In the genomic region with DNA sequence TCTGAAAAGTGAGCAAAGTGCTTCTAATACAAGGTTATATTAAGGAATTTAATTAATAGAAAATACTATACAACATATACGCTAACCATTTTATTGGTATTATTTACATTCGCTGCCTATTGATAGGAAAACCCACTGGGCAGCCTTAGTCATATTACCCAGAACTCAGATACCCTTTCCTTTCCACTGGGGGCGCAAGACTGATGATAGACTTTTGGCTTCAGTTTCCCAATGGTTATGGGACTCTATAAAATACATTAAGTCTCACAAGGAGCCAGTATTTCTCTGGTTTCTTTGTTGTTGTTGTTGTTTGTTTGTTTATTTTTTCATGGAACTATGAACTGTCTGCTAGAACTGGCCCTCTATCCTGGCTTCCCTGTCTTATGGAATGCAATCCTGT, we compare ENCODE assay signal across 23 cellular contexts.
DNase-seq lines count a peak whose midpoint lies in the region; ATAC-seq and TF ChIP-seq lines count a peak whose summit lies in the region.
"Had no signal": no experiment of that assay in that cellular context is flagged by ENCODE, and none has a peak within 500 bp of the region (broad histone marks: within the 10 kb centered on the region; RNA-seq: fewer than 3 reads in every experiment).

No MANE protein-coding gene starts in this region.

- H3K4me1 Mint-ChIP-seq in chondrocyte (ENCODE audit: low read depth), result no peaks in the 10 kb centered on the region
- no peaks in the 10 kb centered on the region for H3K4me1 Mint-ChIP-seq in activated CD8-positive, alpha-beta memory T cell treated with anti-CD3 and anti-CD28 coated beads, Interleukin-2, amount 10 ng/mL, durations not matched to agents 7 days and 5 days
- H3K4me1 Mint-ChIP-seq: activated naive CD8-positive, alpha-beta T cell treated with anti-CD3 and anti-CD28 coated beads, Interleukin-2, amount 50 U/mL, for 24 hours; CD4-positive, CD25-positive, alpha-beta regulatory T cell; stimulated activated effector memory CD8-positive, alpha-beta T cell treated with anti-CD3 and anti-CD28 coated beads, Interleukin-12 subunit alpha, Interleukin-12 subunit beta, amount 100 ng/mL, for 72 hours; T-helper 17 cell had no signal

- no peak overlapping the region for H3K4me3 ChIP-seq in NB4 (ENCODE audit: low read depth, low read length)
- H3K4me3 ChIP-seq: K562, prostate gland, suprapubic skin, uterus had no signal

- no peak for ATAC-seq in activated CD8-positive, alpha-beta memory T cell treated with anti-CD3 and anti-CD28 coated beads, Interleukin-2, amount 10 ng/mL, durations not matched to agents 7 days and 5 days
- ATAC-seq in HG03565 (IDR thresholded peaks at IDR 0.05; ENCODE audit: unreplicated experiment) (no peak), SK-N-SH treated with all-trans-retinoic acid at 6 μM for 48 hours (no peak)
- ATAC-seq: activated naive CD8-positive, alpha-beta T cell treated with anti-CD3 and anti-CD28 coated beads, Interleukin-2, amount 50 U/mL, for 24 hours; K562; stimulated activated effector memory CD8-positive, alpha-beta T cell treated with anti-CD3 and anti-CD28 coated beads, Interleukin-12 subunit alpha, Interleukin-12 subunit beta, amount 100 ng/mL, for 72 hours; T-helper 17 cell had no signal

- CTCF ChIA-PET in activated CD8-positive, alpha-beta memory T cell treated with anti-CD3 and anti-CD28 coated beads, Interleukin-2, amount 10 ng/mL, durations not matched to agents 7 days and 5 days (lab: Charles Lee), result no interaction called here

- peak; percentile 44 for TF ChIP-seq CTCF in C4-2B (conservative IDR thresholded peaks at IDR 0.05)
- peak; percentile 33; the same call in 1 of the 2 replicates for TF ChIP-seq CTCF in GM12874 (IDR thresholded peaks at IDR 0.05; ENCODE audit: insufficient read depth, low read depth, low read length)
- TF ChIP-seq CTCF in NB4 (IDR thresholded peaks at IDR 0.05; ENCODE audit: low read depth, low read length), result peak; percentile 47
- TF ChIP-seq CTCF in chondrocyte (IDR thresholded peaks at IDR 0.05), result peak; percentile 19

- H3K9me3 Mint-ChIP-seq in chondrocyte (ENCODE audit: low read depth), result no peaks in the 10 kb centered on the region
- no peaks in the 10 kb centered on the region for H3K9me3 Mint-ChIP-seq in activated CD8-positive, alpha-beta memory T cell treated with anti-CD3 and anti-CD28 coated beads, Interleukin-2, amount 10 ng/mL, durations not matched to agents 7 days and 5 days (ENCODE audit: low read depth)
- H3K9me3 Mint-ChIP-seq: activated CD4-positive, alpha-beta T cell treated with anti-CD3 and anti-CD28 coated beads, Interleukin-2, amount 10 ng/mL, durations not matched to agents 7 days and 5 days; activated naive CD8-positive, alpha-beta T cell treated with anti-CD3 and anti-CD28 coated beads, Interleukin-2, amount 50 U/mL, for 24 hours; neural crest cell; stimulated activated effector memory CD8-positive, alpha-beta T cell treated with anti-CD3 and anti-CD28 coated beads, Interleukin-12 subunit alpha, Interleukin-12 subunit beta, amount 100 ng/mL, for 72 hours had no signal

- no peak overlapping the region for H3K4me3 Mint-ChIP-seq in chondrocyte (ENCODE audit: unreplicated experiment)
- H3K4me3 Mint-ChIP-seq in activated CD8-positive, alpha-beta memory T cell treated with anti-CD3 and anti-CD28 coated beads, Interleukin-2, amount 10 ng/mL, durations not matched to agents 7 days and 5 days, result no peak overlapping the region
- H3K4me3 Mint-ChIP-seq: activated CD4-positive, alpha-beta T cell treated with anti-CD3 and anti-CD28 coated beads, Interleukin-2, amount 10 ng/mL, durations not matched to agents 7 days and 5 days; activated naive CD8-positive, alpha-beta T cell treated with anti-CD3 and anti-CD28 coated beads, Interleukin-2, amount 50 U/mL, for 24 hours; brain; CD4-positive, CD25-positive, alpha-beta regulatory T cell; neural crest cell; stimulated activated effector memory CD8-positive, alpha-beta T cell treated with anti-CD3 and anti-CD28 coated beads, Interleukin-12 subunit alpha, Interleukin-12 subunit beta, amount 100 ng/mL, for 72 hours; T-helper 17 cell had no signal

- H3K27me3 Mint-ChIP-seq in chondrocyte (ENCODE audit: low read depth), result peaks cover 12% of the 10 kb centered on the region
- H3K27me3 Mint-ChIP-seq in activated CD8-positive, alpha-beta memory T cell treated with anti-CD3 and anti-CD28 coated beads, Interleukin-2, amount 10 ng/mL, durations not matched to agents 7 days and 5 days, result no peaks in the 10 kb centered on the region
- H3K27me3 Mint-ChIP-seq: activated CD4-positive, alpha-beta T cell treated with anti-CD3 and anti-CD28 coated beads, Interleukin-2, amount 10 ng/mL, durations not matched to agents 7 days and 5 days; activated naive CD8-positive, alpha-beta T cell treated with anti-CD3 and anti-CD28 coated beads, Interleukin-2, amount 50 U/mL, for 24 hours; CD4-positive, CD25-positive, alpha-beta regulatory T cell; T-helper 17 cell had no signal

- no peak overlapping the region for H3K27ac ChIP-seq in C4-2B
- H3K27ac ChIP-seq: prostate gland, suprapubic skin, uterus had no signal

- no peak for TF ChIP-seq POLR2A in NB4 (IDR thresholded peaks at IDR 0.05; ENCODE audit: extremely low read depth, insufficient read length)

- no peaks in the 10 kb centered on the region for H3K36me3 Mint-ChIP-seq in chondrocyte (ENCODE audit: low read depth)
- no peaks in the 10 kb centered on the region for H3K36me3 Mint-ChIP-seq in activated CD8-positive, alpha-beta memory T cell treated with anti-CD3 and anti-CD28 coated beads, Interleukin-2, amount 10 ng/mL, durations not matched to agents 7 days and 5 days
- H3K36me3 Mint-ChIP-seq: brain; CD4-positive, CD25-positive, alpha-beta regulatory T cell; stimulated activated effector memory CD8-positive, alpha-beta T cell treated with anti-CD3 and anti-CD28 coated beads, Interleukin-12 subunit alpha, Interleukin-12 subunit beta, amount 100 ng/mL, for 72 hours had no signal

- DNase-seq in NB4 (ENCODE audit: low read depth) (peak; percentile 9), chondrocyte (ENCODE audit: low spot score) (no peak)
- no peak for DNase-seq in activated CD8-positive, alpha-beta memory T cell treated with anti-CD3 and anti-CD28 coated beads, Interleukin-2, amount 10 ng/mL, durations not matched to agents 7 days and 5 days
- DNase-seq in stimulated activated CD4-positive, alpha-beta T cell treated with anti-CD3 and anti-CD28 coated beads, Interleukin-2, amount 100 ng/mL, for 48 hours, result no peak
- DNase-seq: activated CD4-positive, alpha-beta T cell treated with anti-CD3 and anti-CD28 coated beads, Interleukin-2, amount 10 ng/mL, durations not matched to agents 7 days and 5 days; activated CD8-positive, alpha-beta memory T cell treated with anti-CD3 and anti-CD28 coated beads, Interleukin-2, amount 50 U/mL, for 48 hours; activated effector memory CD4-positive, alpha-beta T cell treated with Interleukin-2 at 50 U/mL for 16 hours; activated naive CD8-positive, alpha-beta T cell treated with anti-CD3 and anti-CD28 coated beads, Interleukin-2, amount 50 U/mL, for 24 hours; CD4-positive, CD25-positive, alpha-beta regulatory T cell; NCI-H187 treated with DMSO at 0.1 percent for 48 hours; NCI-H345; T-helper 17 cell; uterus had no signal

- H3K27ac Mint-ChIP-seq in chondrocyte (ENCODE audit: unreplicated experiment), result no peak overlapping the region
- H3K27ac Mint-ChIP-seq in activated CD8-positive, alpha-beta memory T cell treated with anti-CD3 and anti-CD28 coated beads, Interleukin-2, amount 10 ng/mL, durations not matched to agents 7 days and 5 days, result no peak overlapping the region
- H3K27ac Mint-ChIP-seq: activated CD4-positive, alpha-beta T cell treated with anti-CD3 and anti-CD28 coated beads, Interleukin-2, amount 10 ng/mL, durations not matched to agents 7 days and 5 days; activated naive CD8-positive, alpha-beta T cell treated with anti-CD3 and anti-CD28 coated beads, Interleukin-2, amount 50 U/mL, for 24 hours; stimulated activated effector memory CD8-positive, alpha-beta T cell treated with anti-CD3 and anti-CD28 coated beads, Interleukin-12 subunit alpha, Interleukin-12 subunit beta, amount 100 ng/mL, for 72 hours; T-helper 17 cell had no signal

TF ChIP-seq in SK-N-SH treated with all-trans-retinoic acid at 6 μM for 48 hours, 23 proteins besides CTCF, POLR2A, EP300 and RAD21 (continues in another document):
- no peak for TF ChIP-seq POU6F1 (CRISPR knock-in tag; IDR thresholded peaks at IDR 0.05; ENCODE audit: borderline replicate concordance, low read depth)
- no peak for TF ChIP-seq SNAI2 (CRISPR knock-in tag; IDR thresholded peaks at IDR 0.05)
- TF ChIP-seq CSDC2 (CRISPR knock-in tag; IDR thresholded peaks at IDR 0.05), result no peak
- no peak for TF ChIP-seq PATZ1 (CRISPR knock-in tag; IDR thresholded peaks at IDR 0.05; ENCODE audit: borderline replicate concordance)
- no peak for TF ChIP-seq RARB (CRISPR knock-in tag; IDR thresholded peaks at IDR 0.05)
- TF ChIP-seq PPARA (CRISPR knock-in tag; IDR thresholded peaks at IDR 0.05; ENCODE audit: borderline replicate concordance), result no peak
- no peak for TF ChIP-seq BACH2 (CRISPR knock-in tag; IDR thresholded peaks at IDR 0.05; ENCODE audit: borderline replicate concordance)
